Comparison of ENCODE assay signal across 2 cellular contexts in genomic region chr3:171944109-171945016, GRCh38.
TF ChIP-seq lines count a peak whose summit lies in the region.

No MANE protein-coding gene starts in this region.

TF ChIP-seq in SK-N-SH treated with all-trans-retinoic acid at 6 μM for 48 hours, 23 proteins besides CTCF, POLR2A, EP300 and RAD21 (continued from another document):
- TF ChIP-seq PATZ1 (CRISPR knock-in tag; IDR thresholded peaks at IDR 0.05; ENCODE audit: borderline replicate concordance), result no peak
TF ChIP-seq in SK-N-SH treated with all-trans-retinoic acid at 6 μM for 48 hours: peak in this region for 1.

TF ChIP-seq in SK-N-SH, 30 proteins besides CTCF, POLR2A, EP300 and RAD21:
- TF ChIP-seq IRF3 (IDR thresholded peaks at IDR 0.05; ENCODE audit: low read depth, low read length), result no peak
- TF ChIP-seq GATA2 (CRISPR knock-in tag; IDR thresholded peaks at IDR 0.05), result no peak
- no peak for TF ChIP-seq ZBTB33 (IDR thresholded peaks at IDR 0.05; ENCODE audit: borderline replicate concordance, low read depth)
- TF ChIP-seq USF1 (IDR thresholded peaks at IDR 0.05; ENCODE audit: borderline replicate concordance, low read depth), result no peak
- TF ChIP-seq TEAD4 (IDR thresholded peaks at IDR 0.05; ENCODE audit: borderline replicate concordance, insufficient read depth), result no peak
- TF ChIP-seq ELF1 (IDR thresholded peaks at IDR 0.05), result no peak
- TF ChIP-seq PBX3 (IDR thresholded peaks at IDR 0.05), result no peak
- TF ChIP-seq RCOR1 (IDR thresholded peaks at IDR 0.05; ENCODE audit: low read length), result no peak
- no peak for TF ChIP-seq MXI1 (IDR thresholded peaks at IDR 0.05; ENCODE audit: low read depth, low read length)
- TF ChIP-seq FOSL2 (IDR thresholded peaks at IDR 0.05; ENCODE audit: borderline replicate concordance, low read depth), result no peak
- TF ChIP-seq NRF1 (IDR thresholded peaks at IDR 0.05; ENCODE audit: low read depth, low read length), result no peak
